17 cellular contexts compared by ENCODE assay signal in genomic region chr5:154474267-154474956, GRCh38. TPM values are rescaled to one million over a fixed set of nuclear protein-coding genes. Genes with fewer than 3 reads are reported as not detected.
DNase-seq lines count a peak whose midpoint lies in the region; ATAC-seq, FAIRE-seq and TF ChIP-seq lines count a peak whose summit lies in the region.
"Had no signal": no experiment of that assay in that cellular context is flagged by ENCODE, and none has a peak within 500 bp of the region (broad histone marks: within the 10 kb centered on the region; RNA-seq: fewer than 3 reads in every experiment).

No MANE protein-coding gene starts in this region.

- H3K79me1 ChIP-seq in H9 (ENCODE audit: insufficient read depth, low read depth, low read length, poor library complexity, severe bottlenecking) (no peaks in the 10 kb centered on the region), H1 (ENCODE audit: low read depth, low read length) (no peaks in the 10 kb centered on the region; the same call in 1 of the 2 replicates)

- H4K5ac ChIP-seq in H9 (ENCODE audit: insufficient read length, low read depth, low read length) (no peak overlapping the region), H1 (ENCODE audit: insufficient read length, low read depth, low read length) (no peak overlapping the region)

- H4K20me1 ChIP-seq in H9 (ENCODE audit: control insufficient read depth, insufficient read depth, insufficient read length) (peaks cover 2% of the 10 kb centered on the region), H1 (replicated peaks in 1 of 2; ENCODE audit: control insufficient read depth in 1 of 2, insufficient read depth in 2 of 2, low read length in 2 of 2) (peaks cover 16 to 31% of the 10 kb centered on the region in 2 experiments), neural progenitor cell (ENCODE audit: low read depth) (peaks cover 86% of the 10 kb centered on the region)

- no peak for TF ChIP-seq POLR2A in H1 (IDR thresholded peaks at IDR 0.05; ENCODE audit: control extremely low read depth in 1 of 2, low read depth in 2 of 2, low read length in 2 of 2)

- H3K4ac ChIP-seq in H9 (ENCODE audit: low read depth, low read length): no peak overlapping the region
- H3K4ac ChIP-seq in H1 (replicated peaks; ENCODE audit: insufficient read length, low read depth, low read length): no peak overlapping the region

- H3K23me2 ChIP-seq in H9 (ENCODE audit: insufficient read length, low read depth, low read length, poor library complexity, severe bottlenecking) (peaks cover 34% of the 10 kb centered on the region), H1 (ENCODE audit: low read depth, low read length) (peaks cover 11% of the 10 kb centered on the region; the same call in 1 of the 2 replicates)

- H3K9ac ChIP-seq in H9 (ENCODE audit: extremely low read depth, insufficient read length, low read length): no peak overlapping the region
- H3K9ac ChIP-seq in H1 (replicated peaks in 1 of 4; ENCODE audit: extremely low read depth in 1 of 4, low read depth in 3 of 4, low read length in 3 of 4): no peak overlapping the region
- no peak overlapping the region for H3K9ac ChIP-seq in neural progenitor cell

- H2BK15ac ChIP-seq in H9 (ENCODE audit: low read depth, low read length): no peak overlapping the region
- H2BK15ac ChIP-seq in H1 (ENCODE audit: low read length): peak overlapping the region; percentile 99

- DNase-seq in CD8-positive, alpha-beta memory T cell: no peak
- DNase-seq in H9 (no peak), H1 (ENCODE audit: low read depth in 1 of 2, low spot score in 2 of 2) (no peak), neural progenitor cell (ENCODE audit: low spot score) (peak; percentile 24), omental fat pad (ENCODE audit: low spot score) (no peak), NCI-H446 (lab: John Stamatoyannopoulos, UW) (no peak)
- DNase-seq: adrenal gland, COR-L47, NCI-H1048, PC-3 had no signal

- H3K56ac ChIP-seq in H9 (ENCODE audit: insufficient read length, low read depth, low read length): no peak overlapping the region
- H3K56ac ChIP-seq in H1 (replicated peaks; ENCODE audit: insufficient read length, low read depth, low read length): no peak overlapping the region

- no peaks in the 10 kb centered on the region for H3K79me2 ChIP-seq in H9 (ENCODE audit: insufficient read depth, low read length)
- no peaks in the 10 kb centered on the region for H3K79me2 ChIP-seq in H1 (ENCODE audit: control insufficient read depth in 1 of 2, insufficient read depth in 2 of 2, low read length in 2 of 2)
- no peaks in the 10 kb centered on the region for H3K79me2 ChIP-seq in neural progenitor cell (ENCODE audit: low read depth)

- no peak for FAIRE-seq in H1 (lab: Jason Lieb, UNC)

- H3K27me3 Mint-ChIP-seq in CD8-positive, alpha-beta memory T cell: peaks cover 82 to 85% of the 10 kb centered on the region in 2 donors
- peaks cover 99% of the 10 kb centered on the region for H3K27me3 Mint-ChIP-seq in H9 (ENCODE audit: low read depth)
- H3K27me3 Mint-ChIP-seq in neural progenitor cell (ENCODE audit: insufficient read depth, low read depth): peaks cover 92% of the 10 kb centered on the region

- no CpG with 5 or more reads among the region's 14 CpGs for WGBS in H9 (ENCODE audit: extremely low coverage, insufficient read length, low lambda C conversion rate)
- 4% methylated on average over 14 of the region's 14 CpGs; no CpG with 5 or more reads in 1 of the 2 experiments for WGBS in H1 (ENCODE audit: extremely low coverage in 1 of 2, insufficient coverage in 1 of 2, insufficient read length in 1 of 2, insufficient replicate concordance in 2 of 2, low coverage in 1 of 2, low lambda C conversion rate in 2 of 2, missing lambda C conversion rate in 1 of 2), 2 experiments

- H3K36me3 Mint-ChIP-seq in CD8-positive, alpha-beta memory T cell: no peaks in the 10 kb centered on the region
- H3K36me3 Mint-ChIP-seq in H9 (ENCODE audit: insufficient read depth in 1 of 3, low read depth in 3 of 3) (no peaks in the 10 kb centered on the region; a peak in 1 of 7 replicates), neural progenitor cell (no peaks in the 10 kb centered on the region)

- CTCF ChIA-PET in CD8-positive, alpha-beta memory T cell (lab: Charles Lee): interaction anchor here (1.1 to 1.7 kb wide), 2 partner anchors 8 to 11 kb away, joined by 3 to 6 read pairs; no protein-coding TSS in a partner anchor
- CTCF ChIA-PET in H1 (lab: Charles Lee; ENCODE audit: partially characterized antibody): interaction anchor here (2.4 to 16.1 kb wide), 3 partner anchors 9 to 136 kb away, joined by 7 to 273 read pairs (median 16); no protein-coding TSS in a partner anchor

- H2BK120ac ChIP-seq in H9 (ENCODE audit: low read depth, low read length, poor library complexity, severe bottlenecking) (no peak overlapping the region), H1 (replicated peaks; ENCODE audit: low read depth, low read length) (peak overlapping the region; percentile 29)

- no peak overlapping the region for H3T11ph ChIP-seq in H9 (ENCODE audit: low read length)

- no peaks in the 10 kb centered on the region for H3K9me3 ChIP-seq in CD8-positive, alpha-beta memory T cell (ENCODE audit: low read length)
- H3K9me3 ChIP-seq in H9 (ENCODE audit: control insufficient read depth, low read depth, low read length) (no peaks in the 10 kb centered on the region), H1 (ENCODE audit: insufficient read depth in 2 of 2, low read depth in 1 of 2, low read length in 1 of 2) (no peaks in the 10 kb centered on the region), neural progenitor cell (ENCODE audit: low read depth) (no peaks in the 10 kb centered on the region)
- H3K9me3 ChIP-seq: adrenal gland had no signal

- TF ChIP-seq RAD21 in H1 (IDR thresholded peaks at IDR 0.05 in 1 of 2, conservative IDR thresholded peaks at IDR 0.05 in 1 of 2; ENCODE audit: low read depth in 2 of 2, low read length in 2 of 2): no peak

- H3K4me1 Mint-ChIP-seq in CD8-positive, alpha-beta memory T cell: peaks cover 54 to 72% (median 56%) of the 10 kb centered on the region in 3 donors
- H3K4me1 Mint-ChIP-seq in H9 (peaks cover 39 to 54% of the 10 kb centered on the region in 2 experiments), neural progenitor cell (peaks cover 29% of the 10 kb centered on the region)

- no peak overlapping the region for H3K14ac ChIP-seq in H9 (ENCODE audit: insufficient read depth, low read length)
- H3K14ac ChIP-seq in H1 (ENCODE audit: insufficient read length): no peak overlapping the region

- H4K91ac ChIP-seq in H9 (ENCODE audit: insufficient read length, low read depth, low read length): no peak overlapping the region
- peak overlapping the region; percentile 10 for H4K91ac ChIP-seq in H1 (replicated peaks; ENCODE audit: insufficient read length, low read length)

- POLR2A ChIA-PET in CD8-positive, alpha-beta memory T cell (lab: Charles Lee): no interaction called here
- POLR2A ChIA-PET in H1 (lab: Charles Lee; ENCODE audit: partially characterized antibody): interaction anchor here (0.6 to 2.6 kb wide), 3 partner anchors 10 to 134 kb away, joined by 3 to 16 read pairs (median 3); no protein-coding TSS in a partner anchor

- peak overlapping the region; percentile 61 for H3K4me2 ChIP-seq in H9 (ENCODE audit: insufficient read depth, insufficient read length, low read length)
- H3K4me2 ChIP-seq in H1 (ENCODE audit: insufficient read depth in 1 of 2, low read depth in 2 of 2, low read length in 2 of 2): peak overlapping the region in 1 of 2 experiments; percentile 85; a peak in 2 of 4 replicates
- H3K4me2 ChIP-seq in neural progenitor cell: no peak overlapping the region

- H3K27me3 ChIP-seq in CD8-positive, alpha-beta memory T cell (ENCODE audit: insufficient read depth, low read length, poor library complexity, severe bottlenecking): peaks cover 82% of the 10 kb centered on the region
- H3K27me3 ChIP-seq in H9 (ENCODE audit: insufficient read depth, low read length) (peaks cover 93% of the 10 kb centered on the region), H1 (replicated peaks in 1 of 4; ENCODE audit: control insufficient read depth in 3 of 4, extremely low read depth in 1 of 4, insufficient read depth in 3 of 4, low read length in 3 of 4) (peaks cover 89 to 100% (median 95%) of the 10 kb centered on the region in 4 experiments), neural progenitor cell (peaks cover 100% of the 10 kb centered on the region)

- no peak overlapping the region for H2BK12ac ChIP-seq in H9 (ENCODE audit: insufficient read length, low read depth, low read length)
- H2BK12ac ChIP-seq in H1 (ENCODE audit: low read depth, low read length): peak overlapping the region; percentile 96

- TF ChIP-seq CTCF in H9 (conservative IDR thresholded peaks at IDR 0.05) (no peak), H1 (IDR thresholded peaks at IDR 0.05; ENCODE audit: control extremely low read depth in 1 of 3, insufficient read depth in 1 of 3, low read depth in 1 of 3, low read length in 3 of 3) (no peak), neural progenitor cell (IDR thresholded peaks at IDR 0.05) (no peak), omental fat pad (IDR thresholded peaks at IDR 0.05) (no peak)

- peak overlapping the region in 3 of 8 donors; percentile 5 to 45 (median 37) for H3K27ac Mint-ChIP-seq in CD8-positive, alpha-beta memory T cell
- H3K27ac Mint-ChIP-seq in H9: no peak overlapping the region
- H3K27ac Mint-ChIP-seq in neural progenitor cell: no peak overlapping the region

- no peak for TF ChIP-seq EP300 in H1 (IDR thresholded peaks at IDR 0.05; ENCODE audit: borderline replicate concordance in 1 of 2, low read depth in 2 of 2, low read length in 2 of 2)

- peak overlapping the region; percentile 46 to 78 (median 58) for H3K4me3 Mint-ChIP-seq in CD8-positive, alpha-beta memory T cell
- H3K4me3 Mint-ChIP-seq in H9 (peak overlapping the region in 1 of 2 experiments; percentile 73; a peak in 3 of 5 replicates), neural progenitor cell (peak overlapping the region; percentile 20)

- peaks cover 22% of the 10 kb centered on the region for H3F3A ChIP-seq in neural progenitor cell (ENCODE audit: low read depth)

- no peak overlapping the region for H3K23ac ChIP-seq in H9 (ENCODE audit: insufficient read length, low read depth, low read length)
- no peak overlapping the region for H3K23ac ChIP-seq in H1 (ENCODE audit: insufficient read length)

- H3K36me3 ChIP-seq in CD8-positive, alpha-beta memory T cell (ENCODE audit: insufficient read depth, low read length): no peaks in the 10 kb centered on the region
- no peaks in the 10 kb centered on the region for H3K36me3 ChIP-seq in H1 (ENCODE audit: control insufficient read depth in 2 of 4, insufficient read depth in 4 of 4, low read length in 3 of 4)
- no peaks in the 10 kb centered on the region for H3K36me3 ChIP-seq in neural progenitor cell
- H3K36me3 ChIP-seq: adrenal gland had no signal

- no peak overlapping the region for H2AK5ac ChIP-seq in H9 (ENCODE audit: insufficient read length, low read length)
- H2AK5ac ChIP-seq in H1 (ENCODE audit: low read depth, low read length): peak overlapping the region; percentile 88

- no peak for ATAC-seq in omental fat pad (ENCODE audit: low FRiP score)
- no peak for ATAC-seq in GM19328 (IDR thresholded peaks at IDR 0.05; ENCODE audit: unreplicated experiment)
- ATAC-seq: PC-3, sciatic nerve had no signal

- H2AFZ ChIP-seq in H9 (ENCODE audit: low read length) (no peak overlapping the region), H1 (ENCODE audit: low read length) (no peak overlapping the region), neural progenitor cell (replicated peaks) (no peak overlapping the region)

- H4K8ac ChIP-seq in H9 (replicated peaks; ENCODE audit: insufficient read length, low read depth, low read length): no peak overlapping the region
- no peak overlapping the region for H4K8ac ChIP-seq in H1 (ENCODE audit: extremely low read depth, insufficient read depth, low read length)

- no peak overlapping the region for H2BK5ac ChIP-seq in H9 (ENCODE audit: insufficient read length, low read length)
- no peak overlapping the region for H2BK5ac ChIP-seq in H1 (ENCODE audit: low read depth, low read length)

- peak overlapping the region; percentile 4 for H3K4me3 ChIP-seq in CD8-positive, alpha-beta memory T cell (ENCODE audit: low read length)
- H3K4me3 ChIP-seq in H1 (ENCODE audit: extremely low read depth in 1 of 4, insufficient read depth in 2 of 4, low read depth in 3 of 4, low read length in 4 of 4) (no peak overlapping the region), neural progenitor cell (no peak overlapping the region)
- H3K4me3 ChIP-seq: adrenal gland had no signal

- H3K18ac ChIP-seq in H9 (ENCODE audit: insufficient read length, low read depth, low read length) (no peak overlapping the region), H1 (ENCODE audit: extremely low read depth, low read length) (no peak overlapping the region)

- no peak overlapping the region for H3K27ac ChIP-seq in CD8-positive, alpha-beta memory T cell (ENCODE audit: low read depth, low read length)
- no peak overlapping the region for H3K27ac ChIP-seq in H9 (ENCODE audit: insufficient read length, low read depth, low read length)
- no peak overlapping the region for H3K27ac ChIP-seq in H1 (ENCODE audit: low read depth, low read length)
- no peak overlapping the region for H3K27ac ChIP-seq in neural progenitor cell
- H3K27ac ChIP-seq: adrenal gland had no signal

- H3K9me3 Mint-ChIP-seq in CD8-positive, alpha-beta memory T cell: peaks cover 0 to under 1% (median 0%) of the 10 kb centered on the region in 5 donors
- H3K9me3 Mint-ChIP-seq in H9 (no peaks in the 10 kb centered on the region; a peak in 1 of 5 replicates), neural progenitor cell (peaks cover 2% of the 10 kb centered on the region)

- H3K4me1 ChIP-seq in CD8-positive, alpha-beta memory T cell (ENCODE audit: insufficient read depth, low read length): peaks cover 52% of the 10 kb centered on the region
- H3K4me1 ChIP-seq in H9 (ENCODE audit: insufficient read depth, low read length) (no peaks in the 10 kb centered on the region), H1 (replicated peaks in 1 of 4; ENCODE audit: control insufficient read depth in 3 of 4, insufficient read depth in 4 of 4, low read length in 3 of 4) (peaks cover 18 to 38% (median 24%) of the 10 kb centered on the region in 4 experiments), neural progenitor cell (peaks cover 19% of the 10 kb centered on the region)

- H2BK20ac ChIP-seq in H9 (ENCODE audit: low read depth, low read length, poor library complexity, severe bottlenecking) (no peak overlapping the region), H1 (ENCODE audit: low read length) (peak overlapping the region; percentile 82; the same call in 1 of the 2 replicates)

RNA-seq across cellular contexts. Expression of gene HAND1, which starts 3.6 kb away (rescaled TPM):
- total RNA-seq in CD8-positive, alpha-beta memory T cell: not detected
- not detected for polyA plus RNA-seq in CD8-positive, alpha-beta memory T cell
- total RNA-seq in H9 (2021) (not detected in 2 replicates), neural progenitor cell (ENCODE audit: low replicate concordance) (not detected in 2 replicates), omental fat pad (1 to 10 TPM in 1 of 4 donors, under 1 TPM in 1, not detected in 2; 0.25 to 1.7 TPM)
- total RNA-seq in H1 (2021; fragmentation: NEBNext Ultra II Directional; extraction: Animal tissue kit (Norgen Biotek cat#: 25700)): not detected in 2 replicates
- 0.06 TPM in 1 of 2 replicates, not detected in the other for polyA plus RNA-seq in H1 (2011; rRNA removed)
- not detected for polyA plus RNA-seq in H1 (2011; cell fraction: cytosol; rRNA removed)
- polyA plus RNA-seq in H1 (2011; cell fraction: nucleus; rRNA removed): not detected
- 0.09 to 0.59 TPM (median 0.40 TPM) in 3 of 4 replicates, not detected in the other for polyA plus RNA-seq in H1 (2012, experiment 1 of 2)
- polyA plus RNA-seq in H1 (2012, experiment 2 of 2): 1.2 TPM
- not detected for polyA plus RNA-seq in H1 (2013, experiment 1 of 2)
- polyA plus RNA-seq in H1 (2013, experiment 2 of 2): not detected
- not detected in 2 replicates for polyA minus RNA-seq in H1 (2011; rRNA and poly(A)+ RNA removed)
- not detected for polyA minus RNA-seq in H1 (2011; cell fraction: cytosol; rRNA and poly(A)+ RNA removed)
- polyA minus RNA-seq in H1 (2011; cell fraction: nucleus; rRNA and poly(A)+ RNA removed): 0.40 TPM
- total RNA-seq: activated CD8-positive, alpha-beta memory T cell treated with anti-CD3 and anti-CD28 coated beads for 36 hours; fibroblast of lung; mesenteric fat pad; PC-3; sciatic nerve; subcutaneous adipose tissue; T-helper 2 cell treated with Interferon-gamma antibody and Interleukin-4, amounts not matched to agents 100 ng/mL and 5 ng/mL, for 36 hours had no signal
- polyA plus RNA-seq: fibroblast of lung had no signal

RNA-seq across cellular contexts. Expression of gene SAP30L, which starts 28.6 kb away (rescaled TPM):
- total RNA-seq in CD8-positive, alpha-beta memory T cell: 10 to 100 TPM; 35.1 to 37.9 TPM
- polyA plus RNA-seq in CD8-positive, alpha-beta memory T cell: 37.9 TPM
- total RNA-seq in H9 (2021) (24.8 and 25.0 TPM in 2 replicates), neural progenitor cell (ENCODE audit: low replicate concordance) (13.2 and 24.8 TPM in 2 replicates), omental fat pad (10 to 100 TPM; 20.3 to 53.9 (median 31.2) TPM)
- 26.3 and 31.5 TPM in 2 replicates for total RNA-seq in H1 (2021; fragmentation: NEBNext Ultra II Directional; extraction: Animal tissue kit (Norgen Biotek cat#: 25700))
- 8.3 and 12.2 TPM in 2 replicates for polyA plus RNA-seq in H1 (2011; rRNA removed)
- 13.4 TPM for polyA plus RNA-seq in H1 (2011; cell fraction: cytosol; rRNA removed)
- 13.6 TPM for polyA plus RNA-seq in H1 (2011; cell fraction: nucleus; rRNA removed)
- polyA plus RNA-seq in H1 (2012, experiment 1 of 2): 18.6 to 28.7 TPM (median 21.7 TPM) in 4 replicates
- 2.0 TPM for polyA plus RNA-seq in H1 (2012, experiment 2 of 2)
- polyA plus RNA-seq in H1 (2013, experiment 1 of 2): 40.2 TPM
- polyA plus RNA-seq in H1 (2013, experiment 2 of 2): 48.2 TPM
- 12.1 and 15.0 TPM in 2 replicates for polyA minus RNA-seq in H1 (2011; rRNA and poly(A)+ RNA removed)
- 16.7 TPM for polyA minus RNA-seq in H1 (2011; cell fraction: cytosol; rRNA and poly(A)+ RNA removed)
- 10.0 TPM for polyA minus RNA-seq in H1 (2011; cell fraction: nucleus; rRNA and poly(A)+ RNA removed)
